Comparison of ENCODE assay signal across 8 cellular contexts in the genomic region with DNA sequence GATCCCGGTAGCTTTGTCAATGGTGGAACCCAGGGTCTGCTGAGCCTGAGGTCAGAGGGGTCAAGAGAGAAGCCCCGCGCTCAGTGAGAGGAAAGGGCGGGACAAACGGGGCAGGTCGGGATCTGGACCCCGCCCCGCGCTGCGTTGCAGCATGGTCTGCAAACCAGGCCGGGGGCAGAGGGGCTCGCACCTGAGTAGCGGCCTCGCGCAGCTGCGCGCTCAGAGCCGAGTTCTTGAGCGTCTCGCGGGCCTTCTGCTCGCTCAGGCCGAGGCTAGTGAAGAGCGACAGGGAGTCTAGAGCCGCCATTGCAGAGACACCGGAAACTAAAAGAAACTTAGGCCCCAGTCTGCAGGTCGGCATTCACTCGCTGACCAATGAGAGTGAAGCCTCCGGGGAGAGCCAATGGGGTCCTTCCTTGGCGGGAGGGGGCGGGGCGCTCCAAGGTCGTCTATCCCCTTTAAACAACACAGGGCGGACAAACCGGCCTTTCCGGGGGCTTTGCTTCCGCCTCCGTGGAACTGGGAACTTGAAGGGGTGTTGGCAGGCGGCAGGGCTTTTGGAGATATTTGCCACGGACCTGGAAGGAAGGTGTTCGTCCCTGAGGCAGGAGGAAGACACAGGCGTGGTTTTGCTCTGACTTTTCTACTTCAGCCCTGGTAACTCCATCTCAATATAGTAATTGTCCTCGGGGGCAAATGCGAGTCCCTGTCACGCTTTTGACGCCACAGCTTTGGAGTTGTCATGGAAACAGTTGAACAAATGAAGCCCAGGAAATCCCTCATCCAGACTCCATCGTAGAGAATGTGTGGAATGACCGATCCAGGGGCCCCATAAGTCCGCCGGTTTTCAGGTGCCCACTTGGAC.
DNase-seq lines count a peak whose midpoint lies in the region; ATAC-seq and TF ChIP-seq lines count a peak whose summit lies in the region.

TSS of gene QARS1 (minus strand) at position 331 of the 865 bp plus-strand sequence. CDS start at position 307, 24 bp downstream.

- peaks cover 36% of the 10 kb centered on the region for H3K4me1 Mint-ChIP-seq in central memory CD8-positive, alpha-beta T cell

- DNase-seq in AG08395 (ENCODE audit: low spot score) (peak; percentile 99), NCI-H446 (lab: John Stamatoyannopoulos, UW) (peak; percentile 46 to 81), islet precursor cell (peak; percentile 98)
- peak; percentile 74 to 79 for DNase-seq in central memory CD8-positive, alpha-beta T cell (ENCODE audit: low spot score in 2 of 2)
- peak; percentile 85 for DNase-seq in stimulated activated CD4-positive, alpha-beta T cell treated with anti-CD3 and anti-CD28 coated beads, Interleukin-12 subunit alpha, Interleukin-12 subunit beta, amount 100 ng/mL, for 4 hours

- peak within 1 kb of the TSS; percentile 98 for H3K4me3 Mint-ChIP-seq in central memory CD8-positive, alpha-beta T cell

- in situ Hi-C loops in GM18951 (cut with MboI; ENCODE audit: low sequenced_read_pairs, unreplicated experiment): no loop called here

- no peaks in the 10 kb centered on the region for H3K9me3 Mint-ChIP-seq in central memory CD8-positive, alpha-beta T cell

- no peaks in the 10 kb centered on the region for H3K27me3 Mint-ChIP-seq in central memory CD8-positive, alpha-beta T cell

- TF ChIP-seq POLR2A in GM18951 (IDR thresholded peaks at IDR 0.05; ENCODE audit: extremely low read depth, insufficient read depth, insufficient read length): peak; percentile 86

- H3K36me3 Mint-ChIP-seq in central memory CD8-positive, alpha-beta T cell (ENCODE audit: insufficient read depth): peaks cover 24% of the 10 kb centered on the region

- H3K27ac Mint-ChIP-seq in central memory CD8-positive, alpha-beta T cell (ENCODE audit: low read depth): peak within 1 kb of the TSS; percentile 98

- ATAC-seq in HG03280 (IDR thresholded peaks at IDR 0.05; ENCODE audit: unreplicated experiment): peak; percentile 91
- ATAC-seq in activated CD4-positive, CD25-positive, alpha-beta regulatory T cell treated with anti-CD3 and anti-CD28 coated beads, Interleukin-2, amount 50 U/mL, for 24 hours: peak; percentile 98 to 99
- ATAC-seq in central memory CD8-positive, alpha-beta T cell (replicated peaks; ENCODE audit: extremely low read depth, poor library complexity, severe bottlenecking): peak; percentile 99

Comparison
In these comparisons a context has a peak if more than half of its experiments do, and no peak if none do; other contexts are left out.
1. Peak in every context shown above with its lines: DNase-seq and ATAC-seq.